In the genomic region with DNA sequence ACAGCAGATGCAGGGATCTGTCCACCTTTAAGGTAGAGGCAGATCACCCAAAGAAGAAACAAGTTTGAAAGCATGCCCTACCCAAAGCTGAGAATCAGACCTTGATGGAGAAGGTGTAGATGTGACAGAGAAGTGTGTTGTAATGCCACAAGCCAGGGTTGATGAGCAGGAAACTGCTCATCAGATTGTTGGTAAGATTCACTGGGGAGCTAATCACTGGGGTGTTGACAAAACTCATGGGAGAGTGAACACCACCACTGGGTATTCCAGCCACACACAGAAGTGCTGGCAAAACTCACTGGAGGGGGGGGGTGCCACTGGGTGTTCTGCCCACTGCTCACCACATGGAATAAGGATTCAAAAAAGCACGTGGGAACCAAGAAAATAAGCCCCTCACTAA, we compare ENCODE assay signal across 26 cellular contexts.
"Had no signal": no experiment of that assay in that cellular context is flagged by ENCODE, and none has a peak within 500 bp of the region (broad histone marks: within the 10 kb centered on the region; RNA-seq: fewer than 3 reads in every experiment).

No MANE protein-coding gene starts in this region.

- H3K9me3 ChIP-seq: gastroesophageal sphincter had no signal

- H3K36me3 ChIP-seq: brain microvascular endothelial cell, gastroesophageal sphincter, heart left ventricle, tibial nerve had no signal

- H3K4me3 ChIP-seq: gastroesophageal sphincter, heart left ventricle, tibial nerve had no signal

- H3K9ac ChIP-seq: parathyroid adenoma had no signal

- H3K4me3 Mint-ChIP-seq: activated CD4-positive, alpha-beta memory T cell treated with anti-CD3 and anti-CD28 coated beads, Interleukin-2, amount 10 ng/mL, durations not matched to agents 7 days and 5 days; activated CD4-positive, alpha-beta T cell treated with anti-CD3 and anti-CD28 coated beads, Interleukin-2, amount 10 ng/mL, durations not matched to agents 7 days and 5 days; activated T-cell treated with anti-CD3 and anti-CD28 coated beads, Interleukin-2, amount 50 U/mL, for 4 hours; activated T-helper 17 cell treated with anti-CD3 and anti-CD28 coated beads, Interleukin-2, amount 50 U/mL, for 72 hours; naive B cell; T-helper 17 cell had no signal

- H3K27ac Mint-ChIP-seq: activated CD4-positive, alpha-beta memory T cell treated with anti-CD3 and anti-CD28 coated beads, Interleukin-2, amount 10 ng/mL, durations not matched to agents 7 days and 5 days; activated CD4-positive, alpha-beta T cell treated with anti-CD3 and anti-CD28 coated beads, Interleukin-2, amount 10 ng/mL, durations not matched to agents 7 days and 5 days; activated T-helper 17 cell treated with anti-CD3 and anti-CD28 coated beads, Interleukin-2, amount 50 U/mL, for 72 hours; naive B cell; T-helper 17 cell had no signal

- H3K27me3 Mint-ChIP-seq: activated CD4-positive, alpha-beta memory T cell treated with anti-CD3 and anti-CD28 coated beads, Interleukin-2, amount 10 ng/mL, durations not matched to agents 7 days and 5 days; activated CD4-positive, alpha-beta T cell treated with anti-CD3 and anti-CD28 coated beads, Interleukin-2, amount 10 ng/mL, durations not matched to agents 7 days and 5 days; activated T-helper 17 cell treated with anti-CD3 and anti-CD28 coated beads, Interleukin-2, amount 50 U/mL, for 72 hours; naive B cell; T-helper 17 cell had no signal

- H3K27ac ChIP-seq: brain microvascular endothelial cell, epithelial cell of prostate, gastroesophageal sphincter, heart left ventricle, parathyroid adenoma, tibial nerve had no signal

- H3K27me3 ChIP-seq: brain microvascular endothelial cell, gastroesophageal sphincter, heart left ventricle, tibial nerve had no signal

- H3K36me3 Mint-ChIP-seq: naive B cell had no signal

- H3K79me2 ChIP-seq: parathyroid adenoma had no signal

- H3K4me1 ChIP-seq: gastroesophageal sphincter, heart left ventricle, parathyroid adenoma, tibial nerve had no signal

- H3K9me3 Mint-ChIP-seq: activated CD4-positive, alpha-beta memory T cell treated with anti-CD3 and anti-CD28 coated beads, Interleukin-2, amount 10 ng/mL, durations not matched to agents 7 days and 5 days; activated CD4-positive, alpha-beta T cell treated with anti-CD3 and anti-CD28 coated beads, Interleukin-2, amount 10 ng/mL, durations not matched to agents 7 days and 5 days had no signal

- ATAC-seq: activated T-cell treated with anti-CD3 and anti-CD28 coated beads, Interleukin-2, amount 50 U/mL, for 4 hours; activated T-helper 17 cell treated with anti-CD3 and anti-CD28 coated beads, Interleukin-2, amount 50 U/mL, for 72 hours; gastroesophageal sphincter; heart left ventricle; left ventricle myocardium superior; right cardiac atrium; T-helper 17 cell had no signal

- H2AFZ ChIP-seq: parathyroid adenoma had no signal

- H3K4me1 Mint-ChIP-seq: activated CD4-positive, alpha-beta memory T cell treated with anti-CD3 and anti-CD28 coated beads, Interleukin-2, amount 10 ng/mL, durations not matched to agents 7 days and 5 days; activated CD4-positive, alpha-beta T cell treated with anti-CD3 and anti-CD28 coated beads, Interleukin-2, amount 10 ng/mL, durations not matched to agents 7 days and 5 days; activated T-helper 17 cell treated with anti-CD3 and anti-CD28 coated beads, Interleukin-2, amount 50 U/mL, for 72 hours; naive B cell; T-helper 17 cell had no signal

- DNase-seq: activated CD4-positive, alpha-beta memory T cell treated with anti-CD3 and anti-CD28 coated beads, Interleukin-2, amount 10 ng/mL, durations not matched to agents 7 days and 5 days; activated CD4-positive, alpha-beta T cell treated with anti-CD3 and anti-CD28 coated beads for 1 hour; activated CD4-positive, alpha-beta T cell treated with anti-CD3 and anti-CD28 coated beads, Interleukin-2, amount 10 ng/mL, durations not matched to agents 7 days and 5 days; activated CD8-positive, alpha-beta memory T cell treated with anti-CD3 and anti-CD28 coated beads, Interleukin-2, amount 50 U/mL, for 48 hours; activated gamma-delta T cell treated with Interleukin-2 at 50 U/mL for 16 hours; activated naive CD4-positive, alpha-beta T cell treated with anti-CD3 and anti-CD28 coated beads, Interleukin-2, amount 50 U/mL, for 16 hours; activated T-cell treated with anti-CD3 and anti-CD28 coated beads, Interleukin-2, amount 50 U/mL, for 4 hours; amniotic stem cell; brain microvascular endothelial cell; cortex of kidney; heart left ventricle; hypothalamus; left ventricle myocardium superior; naive B cell; occipital lobe; right cardiac atrium; stimulated activated CD4-positive, alpha-beta T cell treated with anti-CD3 and anti-CD28 coated beads, Interleukin-15, amount 100 ng/mL, for 24 hours; stimulated activated CD4-positive, alpha-beta T cell treated with anti-CD3 and anti-CD28 coated beads, Interleukin-2, amount 100 ng/mL, for 24 hours; stimulated activated naive CD4-positive, alpha-beta T cell; T-helper 17 cell; T1000 had no signal
